8 cellular contexts compared by ENCODE assay signal in genomic region chr19:46661020-46661731, GRCh38. TPM values are rescaled to one million over a fixed set of nuclear protein-coding genes. Genes with fewer than 3 reads are reported as not detected.
DNase-seq lines count a peak whose midpoint lies in the region; ATAC-seq and TF ChIP-seq lines count a peak whose summit lies in the region.

Gene DACT3, minus strand, starts transcription at chr19:46661182. Its CDS starts 118 bp downstream, at chr19:46661064.

- H3K4me3 Mint-ChIP-seq in activated T-cell treated with anti-CD3 and anti-CD28 coated beads, Interleukin-2, amount 50 U/mL, for 72 hours: peak within 1 kb of the TSS; percentile 84 to 85

- H3K27ac Mint-ChIP-seq in activated T-cell treated with anti-CD3 and anti-CD28 coated beads, Interleukin-2, amount 50 U/mL, for 72 hours: peak within 1 kb of the TSS; percentile 1

- peak; percentile 87 for ATAC-seq in GM21786 (IDR thresholded peaks at IDR 0.05; ENCODE audit: unreplicated experiment)
- peak; percentile 88 to 89 for ATAC-seq in activated T-cell treated with anti-CD3 and anti-CD28 coated beads, Interleukin-2, amount 50 U/mL, for 72 hours (replicated peaks in 1 of 2)
- ATAC-seq in esophagus mucosa: peak; percentile 97

- H3K4me1 ChIP-seq in mucosa of rectum (ENCODE audit: control insufficient read depth in 2 of 2, insufficient read depth in 2 of 2, low read length in 2 of 2): peaks cover 10 to 12% of the 10 kb centered on the region in 2 donors

- DNase-seq in DMS153 (lab: John Stamatoyannopoulos, UW) (peak; percentile 100), KG1 (lab: John Stamatoyannopoulos, UW) (peak; percentile 100)
- peak; percentile 100 for DNase-seq in activated T-cell treated with anti-CD3 and anti-CD28 coated beads, Interleukin-2, amount 50 U/mL, for 72 hours
- DNase-seq in stimulated activated CD8-positive, alpha-beta memory T cell treated with anti-CD3 and anti-CD28 coated beads, Interleukin-4, amount 100 ng/mL, for 24 hours (ENCODE audit: low read depth): peak; percentile 100

- peaks cover 33% of the 10 kb centered on the region for H3K4me1 Mint-ChIP-seq in activated T-cell treated with anti-CD3 and anti-CD28 coated beads, Interleukin-2, amount 50 U/mL, for 72 hours (ENCODE audit: low read depth)

- no peaks in the 10 kb centered on the region for H3K36me3 ChIP-seq in mucosa of rectum (ENCODE audit: control insufficient read depth in 2 of 2, insufficient read depth in 2 of 2, low read length in 2 of 2)

- peak within 1 kb of the TSS; percentile 49 to 54 for H3K9ac ChIP-seq in mucosa of rectum (ENCODE audit: low read depth in 1 of 2, low read length in 2 of 2)

- H3K27me3 Mint-ChIP-seq in activated T-cell treated with anti-CD3 and anti-CD28 coated beads, Interleukin-2, amount 50 U/mL, for 72 hours (ENCODE audit: low read depth): peaks cover 34% of the 10 kb centered on the region

- peaks cover 17 to 18% of the 10 kb centered on the region in 2 donors for H3K27me3 ChIP-seq in mucosa of rectum (ENCODE audit: control insufficient read depth in 2 of 2, insufficient read depth in 2 of 2, low read length in 2 of 2)

- H3K36me3 Mint-ChIP-seq in activated T-cell treated with anti-CD3 and anti-CD28 coated beads, Interleukin-2, amount 50 U/mL, for 72 hours (ENCODE audit: insufficient read depth in 2 of 2): no peaks in the 10 kb centered on the region

- peak within 1 kb of the TSS; percentile 49 to 67 for H3K27ac ChIP-seq in mucosa of rectum (ENCODE audit: low read depth in 2 of 2, low read length in 2 of 2)

- H3K4me3 ChIP-seq in mucosa of rectum (ENCODE audit: low read length in 2 of 2): peak within 1 kb of the TSS; percentile 62 to 72

- no peaks in the 10 kb centered on the region for H3K9me3 ChIP-seq in mucosa of rectum (ENCODE audit: control insufficient read depth in 2 of 2, low read length in 2 of 2)

- no peaks in the 10 kb centered on the region for H3K9me3 Mint-ChIP-seq in activated T-cell treated with anti-CD3 and anti-CD28 coated beads, Interleukin-2, amount 50 U/mL, for 72 hours

TF ChIP-seq in PFSK-1, 5 proteins besides CTCF, POLR2A, EP300 and RAD21:
- peak; percentile 97 for TF ChIP-seq FOXP2 (optimal IDR thresholded peaks at IDR 0.05; ENCODE audit: borderline replicate concordance, extremely low read depth, extremely low read length, insufficient read depth)
- TF ChIP-seq REST (IDR thresholded peaks at IDR 0.05; ENCODE audit: insufficient read depth in 1 of 2, low read depth in 2 of 2, low read length in 2 of 2): no peak

RNA-seq across cellular contexts. Expression of gene DACT3, which starts in this region (rescaled TPM):
- polyA plus RNA-seq in PFSK-1 (2012; ENCODE audit: insufficient read length, low read depth): 22.9 TPM
- 1 to 10 TPM; 3.4 to 7.0 TPM for total RNA-seq in activated T-cell treated with anti-CD3 and anti-CD28 coated beads, Interleukin-2, amount 50 U/mL, for 72 hours
- total RNA-seq in esophagus mucosa: 0.32 TPM

Comparison
In these comparisons a context has a peak if more than half of its experiments do, and no peak if none do; other contexts are left out.
1. Peak in every context shown above with its lines: DNase-seq, ATAC-seq, H3K4me3 ChIP-seq and H3K27ac ChIP-seq.
2. Peak in ATAC-seq in esophagus mucosa; RNA of the gene not detected or under 1 TPM.